19 cellular contexts compared by ENCODE assay signal in the genomic region with DNA sequence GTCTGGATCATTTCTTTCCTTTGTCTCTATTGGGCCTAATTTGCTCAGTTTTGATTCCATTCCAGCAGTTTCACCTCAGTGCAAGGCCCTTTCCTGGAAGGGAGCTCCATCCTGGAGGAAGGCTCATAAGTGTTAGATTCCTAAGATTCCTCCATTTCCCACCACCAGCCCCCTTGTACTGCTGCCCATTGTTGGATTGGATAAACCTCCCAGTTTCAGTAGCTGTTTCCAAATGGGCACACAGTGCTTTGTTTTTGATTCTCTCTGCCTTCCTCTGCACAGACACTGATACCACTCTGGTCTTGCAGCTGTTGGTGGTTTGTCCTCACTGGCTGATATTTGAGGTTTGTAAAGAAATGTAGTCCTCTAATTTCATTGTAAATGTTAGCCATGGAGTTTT.
"Had no signal": no experiment of that assay in that cellular context is flagged by ENCODE, and none has a peak within 500 bp of the region (broad histone marks: within the 10 kb centered on the region; RNA-seq: fewer than 3 reads in every experiment).

No MANE protein-coding gene starts in this region.

- H3K27ac ChIP-seq: dorsolateral prefrontal cortex, esophagus muscularis mucosa, left ventricle myocardium inferior, right atrium auricular region, testis, upper lobe of right lung had no signal

- H3K36me3 ChIP-seq: esophagus muscularis mucosa, left ventricle myocardium inferior, right atrium auricular region, upper lobe of right lung had no signal

- H3K27me3 Mint-ChIP-seq: activated CD8-positive, alpha-beta memory T cell treated with anti-CD3 and anti-CD28 coated beads, Interleukin-2, amount 10 ng/mL, durations not matched to agents 7 days and 5 days had no signal

- H3K4me3 ChIP-seq: dorsolateral prefrontal cortex, esophagus muscularis mucosa, left ventricle myocardium inferior, right atrium auricular region, testis, upper lobe of right lung had no signal

- H3K9me3 ChIP-seq: esophagus muscularis mucosa, left ventricle myocardium inferior, right atrium auricular region, testis, upper lobe of right lung had no signal

- H3K4me1 ChIP-seq: esophagus muscularis mucosa, left ventricle myocardium inferior, right atrium auricular region, testis, upper lobe of right lung had no signal

- H3K4me1 Mint-ChIP-seq: activated CD8-positive, alpha-beta memory T cell treated with anti-CD3 and anti-CD28 coated beads, Interleukin-2, amount 10 ng/mL, durations not matched to agents 7 days and 5 days had no signal

- H3K27me3 ChIP-seq: esophagus muscularis mucosa, right atrium auricular region, testis, upper lobe of right lung had no signal

- H3K9me3 Mint-ChIP-seq: stimulated activated naive CD8-positive, alpha-beta T cell treated with anti-CD3 and anti-CD28 coated beads, Interleukin-15, Interleukin-2, amounts not matched to agents 100 ng/mL and 50 ng/mL, for 24 hours; T-helper 2 cell treated with Interferon-gamma antibody and Interleukin-4, amounts not matched to agents 5 μg/mL and 100 μg/mL, for 36 hours had no signal

- DNase-seq: activated CD4-positive, alpha-beta T cell treated with anti-CD3 and anti-CD28 coated beads for 1 hour; activated CD4-positive, alpha-beta T cell treated with anti-CD3 and anti-CD28 coated beads, Interleukin-2, amount 50 U/mL, for 48 hours; activated CD8-positive, alpha-beta memory T cell treated with anti-CD3 and anti-CD28 coated beads, Interleukin-2, amount 10 ng/mL, durations not matched to agents 7 days and 5 days; activated effector memory CD4-positive, alpha-beta T cell treated with anti-CD3 and anti-CD28 coated beads, Interleukin-2, amount 50 U/mL, for 16 hours; activated T-cell treated with anti-CD3 and anti-CD28 coated beads, Interleukin-2, amount 50 U/mL, for 4 hours; amygdala; dorsolateral prefrontal cortex; kidney; left ventricle myocardium inferior; mesenchymal stem cell; posterior cingulate gyrus; SW 1271; testis; upper lobe of right lung had no signal

- H3K27ac Mint-ChIP-seq: activated CD8-positive, alpha-beta memory T cell treated with anti-CD3 and anti-CD28 coated beads, Interleukin-2, amount 10 ng/mL, durations not matched to agents 7 days and 5 days; activated naive CD8-positive, alpha-beta T cell; stimulated activated naive CD8-positive, alpha-beta T cell treated with anti-CD3 and anti-CD28 coated beads, Interleukin-15, Interleukin-2, amounts not matched to agents 100 ng/mL and 50 ng/mL, for 24 hours; T-helper 2 cell treated with Interferon-gamma antibody and Interleukin-4, amounts not matched to agents 5 μg/mL and 100 μg/mL, for 36 hours had no signal

- H3K36me3 Mint-ChIP-seq: activated CD8-positive, alpha-beta memory T cell treated with anti-CD3 and anti-CD28 coated beads, Interleukin-2, amount 10 ng/mL, durations not matched to agents 7 days and 5 days; activated naive CD8-positive, alpha-beta T cell had no signal

- H3K4me3 Mint-ChIP-seq: activated CD8-positive, alpha-beta memory T cell treated with anti-CD3 and anti-CD28 coated beads, Interleukin-2, amount 10 ng/mL, durations not matched to agents 7 days and 5 days; activated naive CD8-positive, alpha-beta T cell; activated T-cell treated with anti-CD3 and anti-CD28 coated beads, Interleukin-2, amount 50 U/mL, for 4 hours; stimulated activated naive CD8-positive, alpha-beta T cell treated with anti-CD3 and anti-CD28 coated beads, Interleukin-15, Interleukin-2, amounts not matched to agents 100 ng/mL and 50 ng/mL, for 24 hours; T-helper 2 cell treated with Interferon-gamma antibody and Interleukin-4, amounts not matched to agents 5 μg/mL and 100 μg/mL, for 36 hours had no signal
